In genomic region chr4:86482296-86482695, GRCh38 we compare ENCODE assay signal across 22 cellular contexts.
DNase-seq lines count a peak whose midpoint lies in the region; ATAC-seq and TF ChIP-seq lines count a peak whose summit lies in the region.
"Had no signal": no experiment of that assay in that cellular context is flagged by ENCODE, and none has a peak within 500 bp of the region (broad histone marks: within the 10 kb centered on the region; RNA-seq: fewer than 3 reads in every experiment).

No MANE protein-coding gene starts in this region.

- H3K36me3 Mint-ChIP-seq in activated naive CD8-positive, alpha-beta T cell treated with anti-CD3 and anti-CD28 coated beads, Interleukin-2, amount 50 U/mL, for 24 hours (ENCODE audit: low read depth): no peaks in the 10 kb centered on the region
- H3K36me3 Mint-ChIP-seq: CD4-positive, CD25-positive, alpha-beta regulatory T cell; naive B cell had no signal

- peak overlapping the region; percentile 80 for H3K9ac ChIP-seq in HUES6 (ENCODE audit: low read length)
- H3K9ac ChIP-seq in mesenchymal stem cell (ENCODE audit: low read length): peak overlapping the region; percentile 18
- H3K9ac ChIP-seq in smooth muscle cell (ENCODE audit: low read depth): no peak overlapping the region
- H3K9ac ChIP-seq: KMS-11 had no signal

- no peak overlapping the region for H3K4ac ChIP-seq in mesenchymal stem cell (ENCODE audit: low read depth in 1 of 2, low read length in 2 of 2)

- H3K4me1 Mint-ChIP-seq in activated naive CD8-positive, alpha-beta T cell treated with anti-CD3 and anti-CD28 coated beads, Interleukin-2, amount 50 U/mL, for 24 hours: peaks cover 4% of the 10 kb centered on the region
- H3K4me1 Mint-ChIP-seq: CD4-positive, CD25-positive, alpha-beta regulatory T cell had no signal

- H3K27ac ChIP-seq in HUES6 (ENCODE audit: low read depth, low read length): peak overlapping the region; percentile 93
- peak overlapping the region; percentile 92 for H3K27ac ChIP-seq in ectodermal cell (ENCODE audit: insufficient read depth, low read depth, low read length, poor library complexity, severe bottlenecking)
- peak overlapping the region; percentile 34 for H3K27ac ChIP-seq in mesenchymal stem cell (ENCODE audit: low read length, poor library complexity, severe bottlenecking)
- H3K27ac ChIP-seq in smooth muscle cell (ENCODE audit: low read depth): no peak overlapping the region
- H3K27ac ChIP-seq: foreskin keratinocyte, KMS-11, suprapubic skin had no signal

- 0 to 1% methylated on average over 2 of the region's 2 CpGs for WGBS in ectodermal cell, 2 experiments
- 42% methylated on average over 2 of the region's 2 CpGs for WGBS in mesenchymal stem cell
- 73% methylated on average over 2 of the region's 2 CpGs for WGBS in smooth muscle cell (ENCODE audit: low lambda C conversion rate)

- no peak for ATAC-seq in activated naive CD8-positive, alpha-beta T cell treated with anti-CD3 and anti-CD28 coated beads, Interleukin-2, amount 50 U/mL, for 24 hours
- ATAC-seq in HG02588 (IDR thresholded peaks at IDR 0.05; ENCODE audit: unreplicated experiment): no peak
- ATAC-seq in GM21576 (IDR thresholded peaks at IDR 0.05; ENCODE audit: unreplicated experiment): no peak
- ATAC-seq: HCT116, Right ventricle myocardium inferior had no signal

- H3K4me2 ChIP-seq in mesenchymal stem cell (ENCODE audit: low read length, poor library complexity, severe bottlenecking): no peak overlapping the region
- no peak overlapping the region for H3K4me2 ChIP-seq in smooth muscle cell
- H3K4me2 ChIP-seq: KMS-11 had no signal

- H3K4me3 Mint-ChIP-seq in activated naive CD8-positive, alpha-beta T cell treated with anti-CD3 and anti-CD28 coated beads, Interleukin-2, amount 50 U/mL, for 24 hours: no peak overlapping the region
- H3K4me3 Mint-ChIP-seq: activated CD4-positive, alpha-beta memory T cell treated with anti-CD3 and anti-CD28 coated beads, Interleukin-2, amount 10 ng/mL, durations not matched to agents 7 days and 5 days; activated T-cell treated with anti-CD3 and anti-CD28 coated beads, Interleukin-2, amount 50 U/mL, for 24 hours; CD4-positive, CD25-positive, alpha-beta regulatory T cell; dendritic cell treated with granulocyte-macrophage colony-stimulating factor and Interleukin-4, amounts not matched to agents 40 ng/mL and 50 ng/mL, for 4 days had no signal

- no peak overlapping the region for H3K27ac Mint-ChIP-seq in activated naive CD8-positive, alpha-beta T cell treated with anti-CD3 and anti-CD28 coated beads, Interleukin-2, amount 50 U/mL, for 24 hours
- H3K27ac Mint-ChIP-seq: activated CD4-positive, alpha-beta memory T cell treated with anti-CD3 and anti-CD28 coated beads, Interleukin-2, amount 10 ng/mL, durations not matched to agents 7 days and 5 days; activated T-cell treated with anti-CD3 and anti-CD28 coated beads, Interleukin-2, amount 50 U/mL, for 24 hours; CD4-positive, CD25-positive, alpha-beta regulatory T cell; dendritic cell treated with granulocyte-macrophage colony-stimulating factor and Interleukin-4, amounts not matched to agents 40 ng/mL and 50 ng/mL, for 4 days; progenitor cell of endocrine pancreas had no signal

- no peak overlapping the region for H3K18ac ChIP-seq in mesenchymal stem cell (ENCODE audit: low read depth in 1 of 2, low read length in 2 of 2)

- no peak overlapping the region for H2BK12ac ChIP-seq in mesenchymal stem cell (ENCODE audit: low read length in 2 of 2)

- H3K79me1 ChIP-seq in mesenchymal stem cell (replicated peaks; ENCODE audit: low read length, poor library complexity, severe bottlenecking): no peaks in the 10 kb centered on the region

- no peaks in the 10 kb centered on the region for H3F3A ChIP-seq in smooth muscle cell (ENCODE audit: low read depth)

- H3K36me3 ChIP-seq in HUES6 (ENCODE audit: control insufficient read depth, insufficient read depth, low read length) (peaks cover 28% of the 10 kb centered on the region; the same call in 1 of the 2 replicates), ectodermal cell (ENCODE audit: control insufficient read depth, insufficient read depth, low read length) (peaks cover 5% of the 10 kb centered on the region), mesenchymal stem cell (ENCODE audit: control insufficient read depth in 1 of 2, insufficient read depth in 2 of 2, low read depth in 1 of 2, low read length in 2 of 2) (no peaks in the 10 kb centered on the region), smooth muscle cell (ENCODE audit: low read depth) (no peaks in the 10 kb centered on the region)
- H3K36me3 ChIP-seq: suprapubic skin, vagina had no signal

- H2BK5ac ChIP-seq in mesenchymal stem cell (ENCODE audit: low read depth, low read length, poor library complexity, severe bottlenecking): no peak overlapping the region

- H3K27me3 Mint-ChIP-seq in activated naive CD8-positive, alpha-beta T cell treated with anti-CD3 and anti-CD28 coated beads, Interleukin-2, amount 50 U/mL, for 24 hours: no peaks in the 10 kb centered on the region
- H3K27me3 Mint-ChIP-seq: activated T-cell treated with anti-CD3 and anti-CD28 coated beads, Interleukin-2, amount 50 U/mL, for 24 hours; naive B cell; progenitor cell of endocrine pancreas had no signal

- no peaks in the 10 kb centered on the region for H3K9me3 Mint-ChIP-seq in activated naive CD8-positive, alpha-beta T cell treated with anti-CD3 and anti-CD28 coated beads, Interleukin-2, amount 50 U/mL, for 24 hours
- H3K9me3 Mint-ChIP-seq: activated CD4-positive, alpha-beta memory T cell treated with anti-CD3 and anti-CD28 coated beads, Interleukin-2, amount 10 ng/mL, durations not matched to agents 7 days and 5 days; activated T-cell treated with anti-CD3 and anti-CD28 coated beads, Interleukin-2, amount 50 U/mL, for 24 hours; dendritic cell treated with granulocyte-macrophage colony-stimulating factor and Interleukin-4, amounts not matched to agents 40 ng/mL and 50 ng/mL, for 4 days; naive B cell had no signal

- H4K91ac ChIP-seq in mesenchymal stem cell (ENCODE audit: low read length): no peak overlapping the region

- H3K14ac ChIP-seq in mesenchymal stem cell (ENCODE audit: low read length in 2 of 2): no peak overlapping the region

- H3K4me1 ChIP-seq in HUES6 (ENCODE audit: control insufficient read depth, insufficient read depth, low read length): peaks cover 44% of the 10 kb centered on the region
- H3K4me1 ChIP-seq in ectodermal cell (ENCODE audit: control insufficient read depth, insufficient read depth, low read length): peaks cover 42% of the 10 kb centered on the region
- no peaks in the 10 kb centered on the region for H3K4me1 ChIP-seq in mesenchymal stem cell (ENCODE audit: control insufficient read depth, insufficient read depth, low read depth, low read length)
- H3K4me1 ChIP-seq in smooth muscle cell (ENCODE audit: low read depth): peaks cover 45% of the 10 kb centered on the region
- H3K4me1 ChIP-seq: foreskin keratinocyte, suprapubic skin, vagina had no signal

- H3K27me3 ChIP-seq in HUES6 (ENCODE audit: control insufficient read depth, insufficient read depth, low read length): no peaks in the 10 kb centered on the region
- no peaks in the 10 kb centered on the region for H3K27me3 ChIP-seq in ectodermal cell (ENCODE audit: control insufficient read depth, insufficient read depth, low read length, poor library complexity, severe bottlenecking)
- H3K27me3 ChIP-seq in mesenchymal stem cell (ENCODE audit: control insufficient read depth in 1 of 2, insufficient read depth in 1 of 2, low read length in 2 of 2): no peaks in the 10 kb centered on the region
- H3K27me3 ChIP-seq in smooth muscle cell (ENCODE audit: low read depth): no peaks in the 10 kb centered on the region
- H3K27me3 ChIP-seq: foreskin keratinocyte, suprapubic skin, vagina had no signal

- H4K20me1 ChIP-seq in smooth muscle cell (ENCODE audit: low read depth): no peaks in the 10 kb centered on the region

- no peak overlapping the region for H2AK5ac ChIP-seq in mesenchymal stem cell (ENCODE audit: low read length, severe bottlenecking)

- H3K9me3 ChIP-seq in HUES6 (ENCODE audit: control insufficient read depth, insufficient read depth, low read depth, low read length): peaks cover 3% of the 10 kb centered on the region
- no peaks in the 10 kb centered on the region for H3K9me3 ChIP-seq in ectodermal cell (ENCODE audit: control insufficient read depth, low read length)
- no peaks in the 10 kb centered on the region for H3K9me3 ChIP-seq in mesenchymal stem cell (ENCODE audit: control insufficient read depth, low read length)
- H3K9me3 ChIP-seq in smooth muscle cell (replicated peaks; ENCODE audit: low read depth): no peaks in the 10 kb centered on the region
- H3K9me3 ChIP-seq: suprapubic skin, vagina had no signal

- no peak for TF ChIP-seq CTCF in smooth muscle cell (IDR thresholded peaks at IDR 0.05; ENCODE audit: borderline replicate concordance, insufficient read depth, poor library complexity, severe bottlenecking)

- H3K4me3 ChIP-seq in HUES6 (ENCODE audit: low read depth, low read length) (peak overlapping the region; percentile 26; the same call in 1 of the 2 replicates), ectodermal cell (ENCODE audit: insufficient read depth, low read depth, low read length) (no peak overlapping the region), mesenchymal stem cell (ENCODE audit: insufficient read depth in 1 of 2, low read depth in 1 of 2, low read length in 2 of 2) (no peak overlapping the region), smooth muscle cell (no peak overlapping the region)
- H3K4me3 ChIP-seq: suprapubic skin had no signal

- H2BK120ac ChIP-seq in mesenchymal stem cell (ENCODE audit: low read depth, low read length): no peak overlapping the region

- no peak for DNase-seq in mesenchymal stem cell
- no peak for DNase-seq in smooth muscle cell (lab: John Stamatoyannopoulos, UW; ENCODE audit: unreplicated experiment)
- DNase-seq in activated naive CD8-positive, alpha-beta T cell treated with anti-CD3 and anti-CD28 coated beads, Interleukin-2, amount 50 U/mL, for 24 hours: no peak
- DNase-seq: activated CD4-positive, alpha-beta memory T cell treated with anti-CD3 and anti-CD28 coated beads, Interleukin-2, amount 10 ng/mL, durations not matched to agents 7 days and 5 days; activated T-cell treated with anti-CD3 and anti-CD28 coated beads, Interleukin-2, amount 50 U/mL, for 24 hours; CD4-positive, CD25-positive, alpha-beta regulatory T cell; mammary epithelial cell; naive B cell; NCI-H187; NCI-H748 treated with DMSO at 0.1 percent for 48 hours had no signal

- no peak overlapping the region for H4K8ac ChIP-seq in mesenchymal stem cell (ENCODE audit: low read length)

- H2AFZ ChIP-seq in mesenchymal stem cell (ENCODE audit: low read depth, low read length): no peak overlapping the region
- peak overlapping the region; percentile 83 for H2AFZ ChIP-seq in smooth muscle cell (ENCODE audit: low read depth)

- no peak overlapping the region for H3K23ac ChIP-seq in mesenchymal stem cell (ENCODE audit: low read length in 2 of 2)

- H2BK15ac ChIP-seq in mesenchymal stem cell (ENCODE audit: low read depth, poor library complexity, severe bottlenecking): no peak overlapping the region

- H3K79me2 ChIP-seq in smooth muscle cell (ENCODE audit: low read depth): no peaks in the 10 kb centered on the region
